Comparison of ENCODE assay signal across 1 cellular context in genomic region chr2:9258953-9259399, GRCh38.
TF ChIP-seq lines count a peak whose summit lies in the region.

No MANE protein-coding gene starts in this region.

TF ChIP-seq in IMR-90, 13 proteins besides CTCF, POLR2A, EP300 and RAD21:
- TF ChIP-seq ELK1 (IDR thresholded peaks at IDR 0.05; ENCODE audit: borderline replicate concordance, low read depth, low read length) (no peak), BHLHE40 (IDR thresholded peaks at IDR 0.05; ENCODE audit: low read depth, low read length) (no peak), CEBPB (IDR thresholded peaks at IDR 0.05; ENCODE audit: low read depth, low read length) (no peak), CHD1 (IDR thresholded peaks at IDR 0.05; ENCODE audit: low read depth, low read length) (no peak), FOS (IDR thresholded peaks at IDR 0.05; ENCODE audit: low read depth, low read length) (no peak), RCOR1 (IDR thresholded peaks at IDR 0.05; ENCODE audit: insufficient replicate concordance, low read length) (no peak), RFX5 (IDR thresholded peaks at IDR 0.05; ENCODE audit: low read depth, low read length) (no peak)
